Comparison of ENCODE assay signal across 8 cellular contexts in the genomic region with DNA sequence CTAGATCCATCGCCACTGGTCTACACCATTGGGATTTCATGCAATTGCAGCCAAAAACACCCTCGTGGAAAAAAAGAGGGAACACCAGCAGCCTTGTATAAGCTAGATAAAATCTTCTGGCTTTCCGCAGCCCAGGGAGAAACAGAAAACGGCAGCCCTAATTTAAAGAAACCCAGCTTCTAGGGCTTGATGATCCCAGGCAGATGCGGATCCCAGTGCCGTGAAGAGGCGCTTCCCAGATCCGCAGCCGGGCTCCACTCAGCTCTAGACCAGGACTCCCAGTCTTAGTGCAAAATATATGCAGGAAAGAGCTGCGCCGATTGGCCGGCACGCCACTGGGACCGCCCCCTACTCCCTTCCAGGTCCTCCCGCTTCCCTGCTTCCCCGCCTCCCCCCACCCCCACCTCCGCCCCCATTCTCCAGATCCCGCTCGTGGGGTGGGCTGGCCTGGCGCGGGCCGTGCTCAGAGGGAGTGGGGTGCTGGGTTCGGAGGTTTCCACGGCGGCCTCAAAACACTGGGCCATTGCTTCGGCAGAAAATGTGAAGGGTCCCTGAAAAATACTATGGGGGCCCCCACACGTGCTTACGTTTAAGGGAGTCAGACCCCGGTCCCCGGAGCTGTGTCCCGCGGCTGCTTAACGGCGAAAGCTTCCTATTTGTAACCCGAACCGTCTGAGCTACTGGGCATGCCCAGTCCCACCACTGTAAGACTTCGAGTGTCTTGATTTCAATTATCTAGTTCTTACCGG.
DNase-seq lines count a peak whose midpoint lies in the region; ATAC-seq and TF ChIP-seq lines count a peak whose summit lies in the region.

No MANE protein-coding gene starts in this region.

- DNase-seq in AG08396 (ENCODE audit: low spot score), result peak; percentile 92
- peak; percentile 85 for DNase-seq in HFF-Myc (ENCODE audit: extremely low read depth, low read depth)
- peak; percentile 85 to 92 for DNase-seq in NCI-H524 (lab: John Stamatoyannopoulos, UW)
- DNase-seq in activated CD4-positive, alpha-beta T cell treated with anti-CD3 and anti-CD28 coated beads, Interleukin-2, amount 50 U/mL, for 48 hours, result peak; percentile 33 to 52
- DNase-seq in left colon, result peak; percentile 95 to 96
- peak; percentile 58 for DNase-seq in stimulated activated CD4-positive, alpha-beta T cell treated with anti-CD3 and anti-CD28 coated beads, Interleukin-15, amount 100 ng/mL, for 24 hours

- H3K36me3 ChIP-seq in duodenal mucosa (ENCODE audit: control insufficient read depth in 1 of 2, insufficient read depth in 2 of 2, low read length in 2 of 2), result peaks cover 15 to 16% of the 10 kb centered on the region in 2 donors

- peak overlapping the region; percentile 62 for H3K4me3 ChIP-seq in HFF-Myc (replicated peaks; ENCODE audit: low read depth, low read length)
- peak overlapping the region; percentile 73 to 93 for H3K4me3 ChIP-seq in duodenal mucosa (ENCODE audit: low read depth in 1 of 2, low read length in 2 of 2)

- peaks cover 14 to 21% of the 10 kb centered on the region in 2 donors for H3K4me1 ChIP-seq in duodenal mucosa (ENCODE audit: control insufficient read depth in 1 of 2, insufficient read depth in 2 of 2, low read length in 2 of 2)

- no peaks in the 10 kb centered on the region for H3K9me3 ChIP-seq in duodenal mucosa (ENCODE audit: control insufficient read depth in 1 of 2, low read length in 2 of 2)

- peak overlapping the region; percentile 88 to 98 for H3K9ac ChIP-seq in duodenal mucosa (ENCODE audit: low read depth in 1 of 2, low read length in 2 of 2)

- peak overlapping the region; percentile 92 for H3K27ac ChIP-seq in duodenal mucosa (ENCODE audit: low read depth, low read length)

- intact Hi-C loops in left colon (cut with DNase I, micrococcal nuclease), result loop anchor here in 1 of 2 donors (5.0 to 10.0 kb wide), 2 partner anchors 132 to 384 kb away; no protein-coding TSS in a partner anchor

- TF ChIP-seq CTCF in HFF-Myc (IDR thresholded peaks at IDR 0.05; ENCODE audit: low read depth, low read length, missing control alignments), result no peak

- H3K27me3 ChIP-seq in duodenal mucosa (ENCODE audit: control insufficient read depth in 1 of 2, insufficient read depth in 2 of 2, low read length in 2 of 2), result no peaks in the 10 kb centered on the region

- ATAC-seq in left colon, result peak; percentile 78
- ATAC-seq in HG03135 (IDR thresholded peaks at IDR 0.05; ENCODE audit: unreplicated experiment), result no peak

Comparison
In these comparisons a context has a peak if more than half of its experiments do, and no peak if none do; other contexts are left out.
1. DNase-seq: peak in every context shown above with its lines; median percentile 96 in left colon; 92 in AG08396; 88 in NCI-H524; 85 in HFF-Myc; 58 in stimulated activated CD4-positive, alpha-beta T cell treated with anti-CD3 and anti-CD28 coated beads, Interleukin-15, amount 100 ng/mL, for 24 hours; 42 in activated CD4-positive, alpha-beta T cell treated with anti-CD3 and anti-CD28 coated beads, Interleukin-2, amount 50 U/mL, for 48 hours.